Comparison of ENCODE assay signal across 8 cellular contexts in the genomic region with DNA sequence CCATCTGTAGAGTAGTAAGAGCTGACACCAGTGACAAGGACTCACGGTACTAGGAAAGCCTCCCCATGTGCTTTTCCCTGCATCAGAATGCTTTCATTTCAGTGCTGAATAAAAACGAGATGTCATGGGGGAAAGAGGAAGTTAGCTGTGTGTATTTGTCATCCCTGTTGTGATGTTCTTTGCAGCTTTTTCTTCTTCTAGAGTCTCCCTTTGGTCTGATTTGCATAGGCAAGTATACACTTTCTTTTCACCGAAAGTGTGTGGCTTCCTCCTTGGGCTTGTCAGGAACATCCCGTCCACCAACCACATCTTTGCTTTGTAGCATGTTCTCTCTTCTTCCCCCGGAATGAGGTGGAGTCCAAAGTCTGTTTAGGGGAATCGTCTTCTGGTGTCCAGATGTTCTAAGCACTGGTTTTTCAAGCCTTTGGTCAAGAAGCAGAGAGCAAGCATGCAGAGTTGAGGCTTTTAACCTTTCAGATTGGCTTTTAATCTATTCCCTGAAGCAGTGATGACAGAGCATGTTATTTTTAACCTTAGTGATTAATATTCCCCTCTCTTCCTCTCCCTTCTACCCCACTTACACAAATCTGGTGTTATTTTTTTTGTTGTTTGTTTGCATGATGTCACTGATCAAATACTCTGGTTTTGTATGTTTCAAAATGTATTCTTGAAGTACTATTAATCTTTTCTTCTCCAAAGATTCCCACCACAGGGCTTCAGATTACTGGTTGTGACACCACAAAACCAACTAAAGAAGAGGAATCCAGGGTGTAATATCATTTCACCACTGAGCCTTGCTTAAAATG.
DNase-seq lines count a peak whose midpoint lies in the region; ATAC-seq and TF ChIP-seq lines count a peak whose summit lies in the region.

No MANE protein-coding gene starts in this region.

- H3K9ac ChIP-seq in stomach smooth muscle (ENCODE audit: low read length in 2 of 2), result no peak overlapping the region

- no peak for TF ChIP-seq CTCF in CD14-positive monocyte (IDR thresholded peaks at IDR 0.05)
- TF ChIP-seq CTCF in left ventricle myocardium inferior (IDR thresholded peaks at IDR 0.05; ENCODE audit: borderline replicate concordance), result no peak
- no peak for TF ChIP-seq CTCF in ovary (IDR thresholded peaks at IDR 0.05)

- H3K4me1 Mint-ChIP-seq in CD14-positive monocyte, result peaks cover 17% of the 10 kb centered on the region
- peaks cover 38% of the 10 kb centered on the region for H3K4me1 Mint-ChIP-seq in activated CD4-positive, alpha-beta T cell treated with anti-CD3 and anti-CD28 coated beads, Interleukin-2, amount 10 ng/mL, durations not matched to agents 7 days and 5 days

- peak overlapping the region; percentile 73 for H3K27ac ChIP-seq in left ventricle myocardium inferior (replicated peaks)
- H3K27ac ChIP-seq in stomach smooth muscle (ENCODE audit: low read length), result peak overlapping the region; percentile 8
- H3K27ac ChIP-seq in ovary, result no peak overlapping the region

- H3K27me3 ChIP-seq in left ventricle myocardium inferior (ENCODE audit: low read depth) (no peaks in the 10 kb centered on the region), stomach smooth muscle (ENCODE audit: control insufficient read depth in 1 of 2, insufficient read depth in 2 of 2, low read length in 2 of 2) (no peaks in the 10 kb centered on the region), ovary (no peaks in the 10 kb centered on the region)

- H3K4me1 ChIP-seq in left ventricle myocardium inferior (peaks cover 83% of the 10 kb centered on the region), stomach smooth muscle (ENCODE audit: control insufficient read depth, insufficient read depth, low read length) (peaks cover 18% of the 10 kb centered on the region), ovary (ENCODE audit: insufficient read depth) (no peaks in the 10 kb centered on the region)

- TF ChIP-seq POLR2A in ovary (IDR thresholded peaks at IDR 0.05), result no peak

- peak overlapping the region; percentile 59 to 85 for H3K4me3 Mint-ChIP-seq in CD14-positive monocyte
- peak overlapping the region; percentile 39 for H3K4me3 Mint-ChIP-seq in activated CD4-positive, alpha-beta T cell treated with anti-CD3 and anti-CD28 coated beads, Interleukin-2, amount 10 ng/mL, durations not matched to agents 7 days and 5 days

- H3K9me3 Mint-ChIP-seq in CD14-positive monocyte, result no peaks in the 10 kb centered on the region
- no peaks in the 10 kb centered on the region for H3K9me3 Mint-ChIP-seq in activated CD4-positive, alpha-beta T cell treated with anti-CD3 and anti-CD28 coated beads, Interleukin-2, amount 10 ng/mL, durations not matched to agents 7 days and 5 days

- TF ChIP-seq EP300 in ovary (IDR thresholded peaks at IDR 0.05), result no peak

- ATAC-seq in GM19328 (IDR thresholded peaks at IDR 0.05; ENCODE audit: unreplicated experiment) (peak; percentile 96), HG03280 (IDR thresholded peaks at IDR 0.05; ENCODE audit: unreplicated experiment) (peak; percentile 92)

- WGBS in ovary, 3 donors, result 46 to 48% (median 47%) methylated on average over 6 of the region's 6 CpGs

- POLR2A ChIA-PET in activated CD4-positive, alpha-beta T cell treated with anti-CD3 and anti-CD28 coated beads, Interleukin-2, amount 10 ng/mL, durations not matched to agents 7 days and 5 days (lab: Charles Lee), result interaction anchor here (0.7 kb wide), 1 partner anchor 249 kb away, joined by 3 read pairs; no protein-coding TSS in a partner anchor

- H3K36me3 ChIP-seq in left ventricle myocardium inferior (no peaks in the 10 kb centered on the region), stomach smooth muscle (ENCODE audit: control insufficient read depth in 2 of 2, insufficient read depth in 2 of 2, low read length in 2 of 2) (no peaks in the 10 kb centered on the region), ovary (no peaks in the 10 kb centered on the region)

- H3K9me3 ChIP-seq in left ventricle myocardium inferior (replicated peaks) (no peaks in the 10 kb centered on the region), stomach smooth muscle (ENCODE audit: control insufficient read depth in 2 of 2, low read length in 2 of 2) (no peaks in the 10 kb centered on the region), ovary (no peaks in the 10 kb centered on the region)

- CTCF ChIA-PET in activated CD4-positive, alpha-beta T cell treated with anti-CD3 and anti-CD28 coated beads, Interleukin-2, amount 10 ng/mL, durations not matched to agents 7 days and 5 days (lab: Charles Lee), result interaction anchor here (3.8 kb wide), 1 partner anchor 43 kb away, joined by 19 read pairs; no protein-coding TSS in a partner anchor

- no peaks in the 10 kb centered on the region for H3K27me3 Mint-ChIP-seq in CD14-positive monocyte (ENCODE audit: low read depth in 3 of 3)
- H3K27me3 Mint-ChIP-seq in activated CD4-positive, alpha-beta T cell treated with anti-CD3 and anti-CD28 coated beads, Interleukin-2, amount 10 ng/mL, durations not matched to agents 7 days and 5 days, result peaks cover 12% of the 10 kb centered on the region

- no peaks in the 10 kb centered on the region for H3K36me3 Mint-ChIP-seq in CD14-positive monocyte
- no peaks in the 10 kb centered on the region for H3K36me3 Mint-ChIP-seq in activated CD4-positive, alpha-beta T cell treated with anti-CD3 and anti-CD28 coated beads, Interleukin-2, amount 10 ng/mL, durations not matched to agents 7 days and 5 days (ENCODE audit: low read depth)

- DNase-seq in CD14-positive monocyte (ENCODE audit: low spot score) (no peak), left ventricle myocardium inferior (no peak), NCI-H510A treated with DMSO at 0.1 percent for 48 hours (lab: John Stamatoyannopoulos, UW) (no peak), ovary (no peak)
- DNase-seq in activated CD4-positive, alpha-beta T cell treated with anti-CD3 and anti-CD28 coated beads, Interleukin-2, amount 10 ng/mL, durations not matched to agents 7 days and 5 days, result peak; percentile 53

- intact Hi-C loops in CD14-positive monocyte (cut with micrococcal nuclease) (no loop called here), left ventricle myocardium inferior (cut with micrococcal nuclease) (no loop called here), ovary (cut with DNase I) (no loop called here)

- H3K4me3 ChIP-seq in left ventricle myocardium inferior (peak overlapping the region; percentile 45), stomach smooth muscle (ENCODE audit: low read length in 2 of 2) (peak overlapping the region in 1 of 2 donors; percentile 63), ovary (no peak overlapping the region)

- peak overlapping the region; percentile 44 to 93 (median 85) for H3K27ac Mint-ChIP-seq in CD14-positive monocyte
- peak overlapping the region; percentile 79 for H3K27ac Mint-ChIP-seq in activated CD4-positive, alpha-beta T cell treated with anti-CD3 and anti-CD28 coated beads, Interleukin-2, amount 10 ng/mL, durations not matched to agents 7 days and 5 days

Comparison
In these comparisons a context has a peak if more than half of its experiments do, and no peak if none do; other contexts are left out.
1. H3K27ac ChIP-seq: peak in left ventricle myocardium inferior (single experiment) and stomach smooth muscle (single experiment); none in ovary (0 of 2).